Comparison of ENCODE assay signal across 1 cellular context in genomic region chr6:33271098-33271607, GRCh38.
A peak's percentile ranks its signal among the peaks of the same experiment; 100 is the strongest.
TF ChIP-seq lines count a peak whose summit lies in the region.

No MANE protein-coding gene starts in this region.

TF ChIP-seq in GM12878, 131 proteins besides CTCF, POLR2A, EP300 and RAD21 (continued from another document):
- TF ChIP-seq, protein P1, sequence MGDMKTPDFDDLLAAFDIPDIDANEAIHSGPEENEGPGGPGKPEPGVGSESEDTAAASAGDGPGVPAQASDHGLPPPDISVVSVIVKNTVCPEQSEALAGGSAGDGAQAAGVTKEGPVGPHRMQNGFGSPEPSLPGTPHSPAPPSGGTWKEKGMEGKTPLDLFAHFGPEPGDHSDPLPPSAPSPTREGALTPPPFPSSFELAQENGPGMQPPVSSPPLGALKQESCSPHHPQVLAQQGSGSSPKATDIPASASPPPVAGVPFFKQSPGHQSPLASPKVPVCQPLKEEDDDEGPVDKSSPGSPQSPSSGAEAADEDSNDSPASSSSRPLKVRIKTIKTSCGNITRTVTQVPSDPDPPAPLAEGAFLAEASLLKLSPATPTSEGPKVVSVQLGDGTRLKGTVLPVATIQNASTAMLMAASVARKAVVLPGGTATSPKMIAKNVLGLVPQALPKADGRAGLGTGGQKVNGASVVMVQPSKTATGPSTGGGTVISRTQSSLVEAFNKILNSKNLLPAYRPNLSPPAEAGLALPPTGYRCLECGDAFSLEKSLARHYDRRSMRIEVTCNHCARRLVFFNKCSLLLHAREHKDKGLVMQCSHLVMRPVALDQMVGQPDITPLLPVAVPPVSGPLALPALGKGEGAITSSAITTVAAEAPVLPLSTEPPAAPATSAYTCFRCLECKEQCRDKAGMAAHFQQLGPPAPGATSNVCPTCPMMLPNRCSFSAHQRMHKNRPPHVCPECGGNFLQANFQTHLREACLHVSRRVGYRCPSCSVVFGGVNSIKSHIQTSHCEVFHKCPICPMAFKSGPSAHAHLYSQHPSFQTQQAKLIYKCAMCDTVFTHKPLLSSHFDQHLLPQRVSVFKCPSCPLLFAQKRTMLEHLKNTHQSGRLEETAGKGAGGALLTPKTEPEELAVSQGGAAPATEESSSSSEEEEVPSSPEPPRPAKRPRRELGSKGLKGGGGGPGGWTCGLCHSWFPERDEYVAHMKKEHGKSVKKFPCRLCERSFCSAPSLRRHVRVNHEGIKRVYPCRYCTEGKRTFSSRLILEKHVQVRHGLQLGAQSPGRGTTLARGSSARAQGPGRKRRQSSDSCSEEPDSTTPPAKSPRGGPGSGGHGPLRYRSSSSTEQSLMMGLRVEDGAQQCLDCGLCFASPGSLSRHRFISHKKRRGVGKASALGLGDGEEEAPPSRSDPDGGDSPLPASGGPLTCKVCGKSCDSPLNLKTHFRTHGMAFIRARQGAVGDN (IDR thresholded peaks at IDR 0.05) = peak; percentile 24; the same call in 1 of the 2 replicates
- TF ChIP-seq SREBF1 (IDR thresholded peaks at IDR 0.05; ENCODE audit: low read length) = no peak
- TF ChIP-seq ETV6 (conservative IDR thresholded peaks at IDR 0.05 in 1 of 2, IDR thresholded peaks at IDR 0.05 in 1 of 2; ENCODE audit: borderline replicate concordance in 1 of 2, low read depth in 1 of 2) = no peak
- TF ChIP-seq SMARCA5 (IDR thresholded peaks at IDR 0.05) = peak; percentile 88; the same call in 1 of the 2 replicates
- no peak for TF ChIP-seq CHD1 (IDR thresholded peaks at IDR 0.05; ENCODE audit: low read depth, low read length)
- TF ChIP-seq CBX3 (IDR thresholded peaks at IDR 0.05; ENCODE audit: borderline replicate concordance, low read depth) = no peak
- TF ChIP-seq LARP7 (IDR thresholded peaks at IDR 0.05) = 0 out of 2 replicates have a peak, but pooled peaks have one; percentile 61
- TF ChIP-seq ATF7 (IDR thresholded peaks at IDR 0.05; ENCODE audit: low read depth) = no peak
- 0 out of 2 replicates have a peak, but pooled peaks have one; percentile 2 for TF ChIP-seq TCF12 (IDR thresholded peaks at IDR 0.05; ENCODE audit: low read depth, low read length)
- no peak for TF ChIP-seq IRF4 (IDR thresholded peaks at IDR 0.05; ENCODE audit: low read depth, low read length)
- TF ChIP-seq POU2F2 (IDR thresholded peaks at IDR 0.05; ENCODE audit: borderline replicate concordance, low read depth, low read length) = no peak
- TF ChIP-seq, protein P2, sequence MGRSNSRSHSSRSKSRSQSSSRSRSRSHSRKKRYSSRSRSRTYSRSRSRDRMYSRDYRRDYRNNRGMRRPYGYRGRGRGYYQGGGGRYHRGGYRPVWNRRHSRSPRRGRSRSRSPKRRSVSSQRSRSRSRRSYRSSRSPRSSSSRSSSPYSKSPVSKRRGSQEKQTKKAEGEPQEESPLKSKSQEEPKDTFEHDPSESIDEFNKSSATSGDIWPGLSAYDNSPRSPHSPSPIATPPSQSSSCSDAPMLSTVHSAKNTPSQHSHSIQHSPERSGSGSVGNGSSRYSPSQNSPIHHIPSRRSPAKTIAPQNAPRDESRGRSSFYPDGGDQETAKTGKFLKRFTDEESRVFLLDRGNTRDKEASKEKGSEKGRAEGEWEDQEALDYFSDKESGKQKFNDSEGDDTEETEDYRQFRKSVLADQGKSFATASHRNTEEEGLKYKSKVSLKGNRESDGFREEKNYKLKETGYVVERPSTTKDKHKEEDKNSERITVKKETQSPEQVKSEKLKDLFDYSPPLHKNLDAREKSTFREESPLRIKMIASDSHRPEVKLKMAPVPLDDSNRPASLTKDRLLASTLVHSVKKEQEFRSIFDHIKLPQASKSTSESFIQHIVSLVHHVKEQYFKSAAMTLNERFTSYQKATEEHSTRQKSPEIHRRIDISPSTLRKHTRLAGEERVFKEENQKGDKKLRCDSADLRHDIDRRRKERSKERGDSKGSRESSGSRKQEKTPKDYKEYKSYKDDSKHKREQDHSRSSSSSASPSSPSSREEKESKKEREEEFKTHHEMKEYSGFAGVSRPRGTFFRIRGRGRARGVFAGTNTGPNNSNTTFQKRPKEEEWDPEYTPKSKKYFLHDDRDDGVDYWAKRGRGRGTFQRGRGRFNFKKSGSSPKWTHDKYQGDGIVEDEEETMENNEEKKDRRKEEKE (IDR thresholded peaks at IDR 0.05) = no peak
- TF ChIP-seq ZNF217 (IDR thresholded peaks at IDR 0.05) = 0 out of 2 replicates have a peak, but pooled peaks have one; percentile 51
- TF ChIP-seq ZSCAN29 (IDR thresholded peaks at IDR 0.05) = no peak
TF ChIP-seq in GM12878: peak in this region for 17.
